Comparison of ENCODE assay signal across 21 cellular contexts in genomic region chrX:23376581-23376980, GRCh38. TPM values are rescaled to one million over a fixed set of nuclear protein-coding genes. Genes with fewer than 3 reads are reported as not detected.
DNase-seq lines count a peak whose midpoint lies in the region; ATAC-seq, FAIRE-seq and TF ChIP-seq lines count a peak whose summit lies in the region.
"Had no signal": no experiment of that assay in that cellular context is flagged by ENCODE, and none has a peak within 500 bp of the region (broad histone marks: within the 10 kb centered on the region; RNA-seq: fewer than 3 reads in every experiment).

No MANE protein-coding gene starts in this region.

- H3K79me2 ChIP-seq in H1 (ENCODE audit: control insufficient read depth in 1 of 2, insufficient read depth in 2 of 2, low read length in 2 of 2) (no peaks in the 10 kb centered on the region), Karpas-422 (ENCODE audit: low read length) (no peaks in the 10 kb centered on the region)

- H2BK20ac ChIP-seq in H1 (ENCODE audit: low read length), result no peak overlapping the region

- CTCF ChIA-PET in H1 (lab: Charles Lee; ENCODE audit: partially characterized antibody), result no interaction called here

- no peak for TF ChIP-seq RAD21 in H1 (IDR thresholded peaks at IDR 0.05 in 1 of 2, conservative IDR thresholded peaks at IDR 0.05 in 1 of 2; ENCODE audit: low read depth in 2 of 2, low read length in 2 of 2)

- H3K4me1 ChIP-seq in H1 (replicated peaks in 1 of 4; ENCODE audit: control insufficient read depth in 3 of 4, insufficient read depth in 4 of 4, low read length in 3 of 4) (peaks cover 0 to 5% (median 2%) of the 10 kb centered on the region in 4 experiments; a peak in 4 of 7 replicates), gastroesophageal sphincter (peaks cover 0 to 40% (median 0%) of the 10 kb centered on the region in 3 donors), rectal smooth muscle tissue (ENCODE audit: control insufficient read depth, insufficient read depth, low read length) (peaks cover 8% of the 10 kb centered on the region), uterus (no peaks in the 10 kb centered on the region), right lobe of liver (no peaks in the 10 kb centered on the region), small intestine (ENCODE audit: control insufficient read depth in 2 of 2, insufficient read depth in 1 of 2, low read depth in 1 of 2, low read length in 1 of 2) (no peaks in the 10 kb centered on the region), Karpas-422 (ENCODE audit: low read length) (no peaks in the 10 kb centered on the region)
- H3K4me1 ChIP-seq: Caco-2 had no signal

- H3K27me3 ChIP-seq in H1 (replicated peaks in 1 of 4; ENCODE audit: control insufficient read depth in 3 of 4, extremely low read depth in 1 of 4, insufficient read depth in 3 of 4, low read length in 3 of 4) (no peaks in the 10 kb centered on the region), gastroesophageal sphincter (no peaks in the 10 kb centered on the region), rectal smooth muscle tissue (ENCODE audit: control insufficient read depth, insufficient read depth, low read length) (no peaks in the 10 kb centered on the region), uterus (no peaks in the 10 kb centered on the region), right lobe of liver (no peaks in the 10 kb centered on the region), small intestine (ENCODE audit: control insufficient read depth in 2 of 2, insufficient read depth in 2 of 2, low read length in 2 of 2) (no peaks in the 10 kb centered on the region), Karpas-422 (ENCODE audit: low read length) (no peaks in the 10 kb centered on the region)

- H3K23ac ChIP-seq in H1 (ENCODE audit: insufficient read length), result no peak overlapping the region

- H3K36me3 ChIP-seq in H1 (ENCODE audit: control insufficient read depth in 2 of 4, insufficient read depth in 4 of 4, low read length in 3 of 4) (peaks cover 0 to 3% (median 0%) of the 10 kb centered on the region in 4 experiments; a peak in 1 of 8 replicates), gastroesophageal sphincter (no peaks in the 10 kb centered on the region), rectal smooth muscle tissue (ENCODE audit: control insufficient read depth, insufficient read depth, low read length) (no peaks in the 10 kb centered on the region), uterus (no peaks in the 10 kb centered on the region), right lobe of liver (no peaks in the 10 kb centered on the region), small intestine (ENCODE audit: control insufficient read depth in 2 of 2, insufficient read depth in 2 of 2, low read length in 2 of 2) (no peaks in the 10 kb centered on the region), Karpas-422 (ENCODE audit: insufficient read depth, low read length) (no peaks in the 10 kb centered on the region)

- intact Hi-C loops in uterus (cut with DNase I; ENCODE audit: low total_unique reads), result no loop called here
- intact Hi-C loops in right lobe of liver (cut with DNase I), result no loop called here

- DNase-seq in H1 (ENCODE audit: low read depth in 1 of 2, low spot score in 2 of 2), result no peak
- DNase-seq in uterus, result no peak
- no peak for DNase-seq in right lobe of liver
- DNase-seq in small intestine, result no peak
- no peak for DNase-seq in Karpas-422
- DNase-seq: AML-193; Caco-2; CD4-positive, alpha-beta T cell; GM23248; HCEC 1CT had no signal

- H4K91ac ChIP-seq in H1 (replicated peaks; ENCODE audit: insufficient read length, low read length), result no peak overlapping the region

- no peak for TF ChIP-seq EP300 in H1 (IDR thresholded peaks at IDR 0.05; ENCODE audit: borderline replicate concordance in 1 of 2, low read depth in 2 of 2, low read length in 2 of 2)
- TF ChIP-seq EP300 in gastroesophageal sphincter (IDR thresholded peaks at IDR 0.05), result no peak

- H3K9ac ChIP-seq in H1 (replicated peaks in 1 of 4; ENCODE audit: extremely low read depth in 1 of 4, low read depth in 3 of 4, low read length in 3 of 4), result no peak overlapping the region
- no peak overlapping the region for H3K9ac ChIP-seq in rectal smooth muscle tissue (ENCODE audit: low read length)
- no peak overlapping the region for H3K9ac ChIP-seq in Karpas-422 (ENCODE audit: low read length)
- H3K9ac ChIP-seq: GM23248 had no signal

- H3K27ac ChIP-seq in H1 (ENCODE audit: low read depth, low read length) (no peak overlapping the region), gastroesophageal sphincter (peak overlapping the region in 3 of 4 donors; percentile 7 to 50 (median 48)), rectal smooth muscle tissue (ENCODE audit: low read depth, low read length) (peak overlapping the region; percentile 27), uterus (peak overlapping the region; percentile 34 to 63), right lobe of liver (no peak overlapping the region), small intestine (ENCODE audit: low read depth in 1 of 2, low read length in 1 of 2) (no peak overlapping the region), Karpas-422 (ENCODE audit: low read length) (no peak overlapping the region)
- H3K27ac ChIP-seq: 22Rv1, A549, C4-2B, GM23248 had no signal

- TF ChIP-seq CTCF in H1 (IDR thresholded peaks at IDR 0.05; ENCODE audit: control extremely low read depth in 1 of 3, insufficient read depth in 1 of 3, low read depth in 1 of 3, low read length in 3 of 3) (no peak), gastroesophageal sphincter (IDR thresholded peaks at IDR 0.05) (no peak), uterus (IDR thresholded peaks at IDR 0.05) (no peak), right lobe of liver (IDR thresholded peaks at IDR 0.05) (no peak)

- no peak overlapping the region for H2BK5ac ChIP-seq in H1 (ENCODE audit: low read depth, low read length)

- H3K4me2 ChIP-seq in H1 (ENCODE audit: insufficient read depth in 1 of 2, low read depth in 2 of 2, low read length in 2 of 2) (no peak overlapping the region), Karpas-422 (ENCODE audit: low read depth, low read length, poor library complexity, severe bottlenecking) (no peak overlapping the region)
- H3K4me2 ChIP-seq: A549 had no signal

- H3K9me3 ChIP-seq in H1 (ENCODE audit: insufficient read depth in 2 of 2, low read depth in 1 of 2, low read length in 1 of 2), result no peaks in the 10 kb centered on the region
- no peaks in the 10 kb centered on the region for H3K9me3 ChIP-seq in gastroesophageal sphincter
- no peaks in the 10 kb centered on the region for H3K9me3 ChIP-seq in uterus
- H3K9me3 ChIP-seq in right lobe of liver, result no peaks in the 10 kb centered on the region
- no peaks in the 10 kb centered on the region for H3K9me3 ChIP-seq in small intestine (ENCODE audit: control insufficient read depth, low read depth)
- H3K9me3 ChIP-seq in Karpas-422 (ENCODE audit: low read length), result no peaks in the 10 kb centered on the region
- H3K9me3 ChIP-seq: A549, Caco-2 had no signal

- POLR2A ChIA-PET in H1 (lab: Charles Lee; ENCODE audit: partially characterized antibody), result no interaction called here

- no peak overlapping the region for H3K4ac ChIP-seq in H1 (replicated peaks; ENCODE audit: insufficient read length, low read depth, low read length)

- 86% methylated on average over 3 of the region's 3 CpGs; no CpG with 5 or more reads in 1 of the 2 experiments for WGBS in H1 (ENCODE audit: extremely low coverage in 1 of 2, insufficient coverage in 1 of 2, insufficient read length in 1 of 2, insufficient replicate concordance in 2 of 2, low coverage in 1 of 2, low lambda C conversion rate in 2 of 2, missing lambda C conversion rate in 1 of 2), 2 experiments
- 51 to 90% methylated on average over 2 to 3 of the region's 3 CpGs for WGBS in gastroesophageal sphincter (ENCODE audit: low coverage in 1 of 2), 2 donors
- WGBS in right lobe of liver (ENCODE audit: insufficient coverage, low coverage, low lambda C conversion rate, missing lambda C conversion rate), result 63% methylated on average over 3 of the region's 3 CpGs
- WGBS in small intestine, 3 donors, result 89 to 96% (median 93%) methylated on average over 3 of the region's 3 CpGs

- no peak overlapping the region for H3K56ac ChIP-seq in H1 (replicated peaks; ENCODE audit: insufficient read length, low read depth, low read length)

- H2BK12ac ChIP-seq in H1 (ENCODE audit: low read depth, low read length), result no peak overlapping the region

- no peak overlapping the region for H4K8ac ChIP-seq in H1 (ENCODE audit: extremely low read depth, insufficient read depth, low read length)

- no peak overlapping the region for H2AK5ac ChIP-seq in H1 (ENCODE audit: low read depth, low read length)

- no peaks in the 10 kb centered on the region for H4K20me1 ChIP-seq in H1 (replicated peaks in 1 of 2; ENCODE audit: control insufficient read depth in 1 of 2, insufficient read depth in 2 of 2, low read length in 2 of 2)
- no peaks in the 10 kb centered on the region for H4K20me1 ChIP-seq in Karpas-422 (ENCODE audit: insufficient read depth, low read depth, low read length)

- no peak overlapping the region for H2BK120ac ChIP-seq in H1 (replicated peaks; ENCODE audit: low read depth, low read length)

- H2BK15ac ChIP-seq in H1 (ENCODE audit: low read length), result no peak overlapping the region

- H3K18ac ChIP-seq in H1 (ENCODE audit: extremely low read depth, low read length), result no peak overlapping the region

- H3K9me2 ChIP-seq in Karpas-422 (replicated peaks; ENCODE audit: insufficient read depth, low read length), result no peaks in the 10 kb centered on the region

- H2AFZ ChIP-seq in H1 (ENCODE audit: low read length), result no peak overlapping the region
- no peak overlapping the region for H2AFZ ChIP-seq in Karpas-422 (ENCODE audit: low read length)
- H2AFZ ChIP-seq: GM23248 had no signal

- H3K4me3 ChIP-seq in H1 (ENCODE audit: extremely low read depth in 1 of 4, insufficient read depth in 2 of 4, low read depth in 3 of 4, low read length in 4 of 4) (no peak overlapping the region), gastroesophageal sphincter (no peak overlapping the region), rectal smooth muscle tissue (ENCODE audit: low read length) (no peak overlapping the region), uterus (no peak overlapping the region), right lobe of liver (no peak overlapping the region), small intestine (ENCODE audit: low read depth in 1 of 2, low read length in 2 of 2) (no peak overlapping the region), Karpas-422 (ENCODE audit: low read length) (no peak overlapping the region)
- H3K4me3 ChIP-seq: A549, GM23248 had no signal

- H3K79me1 ChIP-seq in H1 (ENCODE audit: low read depth, low read length), result no peaks in the 10 kb centered on the region

- H4K5ac ChIP-seq in H1 (ENCODE audit: insufficient read length, low read depth, low read length), result no peak overlapping the region

- H3K23me2 ChIP-seq in H1 (ENCODE audit: low read depth, low read length), result no peaks in the 10 kb centered on the region

- peak; percentile 7 for FAIRE-seq in H1 (lab: Jason Lieb, UNC)
- no peak for FAIRE-seq in small intestine (lab: Jason Lieb, UNC)
- FAIRE-seq: G401.6, GM12891, H54, HepG2 had no signal

- ATAC-seq in gastroesophageal sphincter, result no peak
- ATAC-seq in right lobe of liver, result no peak
- ATAC-seq: A549, HepG2 had no signal

- TF ChIP-seq POLR2A in H1 (IDR thresholded peaks at IDR 0.05; ENCODE audit: control extremely low read depth in 1 of 2, low read depth in 2 of 2, low read length in 2 of 2), result no peak
- TF ChIP-seq POLR2A in gastroesophageal sphincter (IDR thresholded peaks at IDR 0.05), result no peak
- TF ChIP-seq POLR2A in uterus (IDR thresholded peaks at IDR 0.05), result no peak
- no peak for TF ChIP-seq POLR2A in right lobe of liver (IDR thresholded peaks at IDR 0.05)

- H3K14ac ChIP-seq in H1 (ENCODE audit: insufficient read length), result no peak overlapping the region

RNA-seq across cellular contexts. Expression of gene PTCHD1, which starts 41.9 kb away (rescaled TPM):
- total RNA-seq in H1 (2021; fragmentation: NEBNext Ultra II Directional; extraction: Animal tissue kit (Norgen Biotek cat#: 25700)), result 2.4 and 3.3 TPM in 2 replicates
- 0.53 and 0.60 TPM in 2 replicates for polyA plus RNA-seq in H1 (2011; rRNA removed)
- polyA plus RNA-seq in H1 (2011; cell fraction: cytosol; rRNA removed), result 0.63 TPM
- polyA plus RNA-seq in H1 (2011; cell fraction: nucleus; rRNA removed), result 2.6 TPM
- polyA plus RNA-seq in H1 (2012, experiment 1 of 2), result 1.0 to 1.4 TPM (median 1.1 TPM) in 4 replicates
- polyA plus RNA-seq in H1 (2012, experiment 2 of 2), result 0.34 TPM
- 1.1 TPM for polyA plus RNA-seq in H1 (2013, experiment 1 of 2)
- polyA plus RNA-seq in H1 (2013, experiment 2 of 2), result 0.90 TPM
- 4.6 and 5.0 TPM in 2 replicates for polyA minus RNA-seq in H1 (2011; rRNA and poly(A)+ RNA removed)
- 2.6 TPM for polyA minus RNA-seq in H1 (2011; cell fraction: cytosol; rRNA and poly(A)+ RNA removed)
- polyA minus RNA-seq in H1 (2011; cell fraction: nucleus; rRNA and poly(A)+ RNA removed), result 4.6 TPM
- total RNA-seq in gastroesophageal sphincter, result 10 to 100 TPM in 1 of 4 donors, 1 to 10 TPM in 3; 7.8 to 24.8 (median 9.6) TPM
- 10 to 100 TPM in 1 of 4 donors, 1 to 10 TPM in 3; 2.9 to 12.6 (median 5.3) TPM for total RNA-seq in uterus
- total RNA-seq in right lobe of liver, result under 1 TPM in 2 of 6 experiments, not detected in 4; under 0.01 to 0.02 TPM
- under 1 TPM in 1 of 3 donors, not detected in 2; 0.22 TPM for polyA plus RNA-seq in small intestine
- total RNA-seq in Karpas-422 (2014; rRNA removed; shearing (Covaris generic); ENCODE audit: low replicate concordance), result not detected in 2 replicates
- total RNA-seq: Caco-2; CD4-positive, alpha-beta T cell; GM23248; HepG2 had no signal
- polyA plus RNA-seq: A549, BJ, GM23248, HepG2, IgD-negative memory B cell had no signal

Comparison
In these comparisons a context has a peak if more than half of its experiments do, and no peak if none do; other contexts are left out.
1. H3K27ac ChIP-seq: peak in gastroesophageal sphincter (3 of 4), rectal smooth muscle tissue (single experiment) and uterus (2 of 2); none in H1 (single experiment), right lobe of liver (0 of 3), small intestine (0 of 2) and Karpas-422 (single experiment).